27 cellular contexts compared by ENCODE assay signal in the genomic region with DNA sequence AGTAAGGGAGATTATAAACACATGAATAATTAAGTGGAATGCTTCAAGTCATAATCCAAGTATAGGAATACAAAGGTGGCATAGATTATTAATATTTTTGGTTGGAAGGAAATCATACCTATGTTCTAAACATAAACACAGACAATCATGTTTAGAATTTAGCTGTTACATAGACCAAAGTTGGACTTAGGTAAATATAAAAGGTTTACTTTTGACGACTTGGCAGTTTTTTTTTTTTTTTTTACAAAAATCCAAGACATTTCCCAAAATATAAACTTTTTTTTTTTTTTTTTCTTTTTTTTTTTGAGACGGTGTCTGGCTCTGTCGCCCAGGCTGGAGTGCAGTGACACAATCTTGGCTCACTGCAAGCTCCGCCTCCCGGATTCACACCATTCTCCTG.
"Had no signal": no experiment of that assay in that cellular context is flagged by ENCODE, and none has a peak within 500 bp of the region (broad histone marks: within the 10 kb centered on the region; RNA-seq: fewer than 3 reads in every experiment).

No MANE protein-coding gene starts in this region.

- DNase-seq: activated B cell treated with CpG ODN at 0.5 μM for 24 hours; activated CD4-positive, alpha-beta T cell treated with anti-CD3 and anti-CD28 coated beads for 1 hour; activated CD4-positive, alpha-beta T cell treated with anti-CD3 and anti-CD28 coated beads, Interleukin-2, amount 50 U/mL, for 1 hour; activated CD8-positive, alpha-beta memory T cell treated with anti-CD3 and anti-CD28 coated beads, Interleukin-2, amount 50 U/mL, for 4 hours; activated CD8-positive, alpha-beta T cell treated with anti-CD3 and anti-CD28 coated beads for 36 hours; activated effector memory CD4-positive, alpha-beta T cell treated with Interleukin-2 at 50 U/mL for 16 hours; activated naive CD4-positive, alpha-beta T cell; activated naive CD8-positive, alpha-beta T cell treated with anti-CD3 and anti-CD28 coated beads, Interleukin-2, amount 10 ng/mL, durations not matched to agents 7 days and 5 days; activated T-cell treated with anti-CD3 and anti-CD28 coated beads, Interleukin-2, amount 50 U/mL, for 72 hours; adrenal gland; anterior cingulate cortex; caudate nucleus; Karpas-422; MM.1S; NCI-H1105; NCI-H1436; NCI-H1694 treated with DMSO at 0.1 percent for 48 hours; NCI-H2029 treated with DMSO at 0.1 percent for 48 hours; NCI-H345; NCI-H510A; NCI-H526 treated with DMSO at 0.1 percent for 48 hours; NCI-H82; SIG-M5; T-helper 2 cell; T1000 had no signal

- H3K9me3 ChIP-seq: adrenal gland, breast epithelium had no signal

- H3K27me3 Mint-ChIP-seq: activated B cell treated with CpG ODN at 0.5 μM for 24 hours had no signal

- H3K27ac Mint-ChIP-seq: activated CD8-positive, alpha-beta T cell treated with anti-CD3 and anti-CD28 coated beads for 36 hours; activated naive CD8-positive, alpha-beta T cell treated with anti-CD3 and anti-CD28 coated beads, Interleukin-2, amount 10 ng/mL, durations not matched to agents 7 days and 5 days; activated T-cell treated with anti-CD3 and anti-CD28 coated beads, Interleukin-2, amount 50 U/mL, for 72 hours had no signal

- H3K4me1 ChIP-seq: breast epithelium had no signal

- FAIRE-seq: TTC549 had no signal

- H3K9me3 Mint-ChIP-seq: activated B cell treated with CpG ODN at 0.5 μM for 24 hours; activated CD8-positive, alpha-beta T cell treated with anti-CD3 and anti-CD28 coated beads for 36 hours; activated naive CD8-positive, alpha-beta T cell treated with anti-CD3 and anti-CD28 coated beads, Interleukin-2, amount 10 ng/mL, durations not matched to agents 7 days and 5 days; activated T-cell treated with anti-CD3 and anti-CD28 coated beads, Interleukin-2, amount 50 U/mL, for 72 hours had no signal

- ATAC-seq: activated CD8-positive, alpha-beta T cell treated with anti-CD3 and anti-CD28 coated beads for 36 hours; activated T-cell treated with anti-CD3 and anti-CD28 coated beads, Interleukin-2, amount 50 U/mL, for 72 hours had no signal

- H3K4me3 Mint-ChIP-seq: activated B cell treated with CpG ODN at 0.5 μM for 24 hours; activated CD8-positive, alpha-beta T cell treated with anti-CD3 and anti-CD28 coated beads for 36 hours; activated naive CD8-positive, alpha-beta T cell treated with anti-CD3 and anti-CD28 coated beads, Interleukin-2, amount 10 ng/mL, durations not matched to agents 7 days and 5 days; activated T-cell treated with anti-CD3 and anti-CD28 coated beads, Interleukin-2, amount 50 U/mL, for 72 hours had no signal

- H3K27me3 ChIP-seq: adrenal gland, breast epithelium had no signal

- H3K27ac ChIP-seq: adrenal gland, breast epithelium had no signal

- H3K4me3 ChIP-seq: adrenal gland, breast epithelium had no signal

- H3K36me3 Mint-ChIP-seq: activated naive CD8-positive, alpha-beta T cell treated with anti-CD3 and anti-CD28 coated beads, Interleukin-2, amount 10 ng/mL, durations not matched to agents 7 days and 5 days had no signal
